ENCODE assay signal across 8 cellular contexts in the genomic region with DNA sequence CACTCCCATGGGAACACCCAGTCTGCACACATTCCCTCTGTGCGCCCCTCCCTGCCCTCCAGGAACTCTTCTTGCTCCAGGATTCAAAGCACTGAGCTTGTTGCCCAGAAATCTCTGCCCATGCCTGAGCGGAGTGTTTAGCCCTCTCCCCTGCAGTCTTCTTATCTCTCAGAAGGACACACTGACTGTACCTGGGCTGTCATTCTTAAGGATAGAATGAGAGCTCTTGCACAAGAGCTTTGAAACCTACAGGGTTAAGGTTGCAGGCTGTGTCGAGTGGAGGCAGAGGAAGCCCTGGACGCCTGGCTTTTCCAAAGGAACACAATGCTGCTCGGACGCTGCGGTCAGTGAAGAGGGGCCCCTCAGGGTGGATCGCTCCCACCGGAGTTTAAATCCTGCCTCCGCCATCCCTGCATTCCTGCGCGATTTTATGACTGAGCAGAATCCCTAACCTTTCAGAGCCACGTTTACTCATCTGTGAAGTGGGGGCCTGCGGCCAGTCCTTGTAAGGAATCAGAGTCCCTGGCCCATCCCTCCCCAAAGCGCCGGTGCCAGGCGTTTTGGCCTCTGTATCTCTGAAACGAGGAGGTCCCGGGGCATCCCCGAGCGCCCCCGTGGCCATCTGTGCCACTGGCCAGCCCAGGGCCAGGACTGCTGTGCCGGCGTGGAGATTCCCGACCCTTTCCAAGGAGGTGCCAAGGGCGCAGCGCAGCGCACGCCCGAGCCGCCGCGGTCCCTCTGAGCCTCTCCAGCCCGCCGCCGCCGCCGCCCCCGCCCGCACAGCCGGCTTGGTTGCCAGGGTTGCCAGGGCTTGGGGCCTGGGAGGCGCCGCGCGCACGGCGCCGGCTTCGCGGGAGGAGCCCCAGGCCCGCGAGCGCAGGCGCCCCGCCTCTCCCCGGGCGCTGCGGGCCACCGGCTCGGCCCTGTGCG. TPM values are rescaled to one million over a fixed set of nuclear protein-coding genes. Genes with fewer than 3 reads are reported as not detected.
DNase-seq lines count a peak whose midpoint lies in the region; ATAC-seq lines count a peak whose summit lies in the region.

No MANE protein-coding gene starts in this region.

- H3K27ac ChIP-seq in angular gyrus (ENCODE audit: low read depth, low read length), result peak overlapping the region; percentile 88
- H3K27ac ChIP-seq in subcutaneous abdominal adipose tissue (ENCODE audit: low read depth, low read length), result no peak overlapping the region

- peaks cover 0 to 12% (median 10%) of the 10 kb centered on the region in 5 donors for H3K27me3 ChIP-seq in subcutaneous abdominal adipose tissue (ENCODE audit: control insufficient read depth in 5 of 5, insufficient read depth in 4 of 5, low read length in 5 of 5)

- H3K9ac ChIP-seq in subcutaneous abdominal adipose tissue (ENCODE audit: low read length in 5 of 5), result peak overlapping the region in 1 of 5 donors; percentile 3

- H3K4me3 ChIP-seq in subcutaneous abdominal adipose tissue (ENCODE audit: low read depth in 1 of 5, low read length in 5 of 5), result peak overlapping the region; percentile 40 to 67 (median 54)

- no peak for ATAC-seq in GM21825 (IDR thresholded peaks at IDR 0.05; ENCODE audit: unreplicated experiment)
- ATAC-seq in left lobe of liver, result no peak
- ATAC-seq in HG03439 (IDR thresholded peaks at IDR 0.05; ENCODE audit: unreplicated experiment), result no peak

- DNase-seq in NCI-H2196 (lab: John Stamatoyannopoulos, UW; ENCODE audit: unreplicated experiment), result peak; percentile 23
- no peak for DNase-seq in NCI-H2196 treated with DMSO at 0.1 percent for 48 hours (lab: John Stamatoyannopoulos, UW; ENCODE audit: unreplicated experiment)
- peak; percentile 6 for DNase-seq in kidney tubule cell (ENCODE audit: low spot score)
- no peak for DNase-seq in left lobe of liver (ENCODE audit: low spot score)

- H3K9me3 ChIP-seq in subcutaneous abdominal adipose tissue (ENCODE audit: control insufficient read depth in 5 of 5, low read length in 5 of 5), result no peaks in the 10 kb centered on the region

- peaks cover 0 to 22% (median 14%) of the 10 kb centered on the region in 5 donors for H3K4me1 ChIP-seq in subcutaneous abdominal adipose tissue (ENCODE audit: control insufficient read depth in 5 of 5, insufficient read depth in 5 of 5, low read length in 5 of 5)

- H3K36me3 ChIP-seq in subcutaneous abdominal adipose tissue (ENCODE audit: control insufficient read depth in 5 of 5, insufficient read depth in 5 of 5, low read length in 5 of 5), result peaks cover 0 to 3% (median 0%) of the 10 kb centered on the region in 5 donors

RNA-seq across cellular contexts. Expression of a gene that starts 58.9 kb away (rescaled TPM):
- total RNA-seq in left lobe of liver, result 39.5 TPM

Comparison
In these comparisons a context has a peak if more than half of its experiments do, and no peak if none do; other contexts are left out.
1. DNase-seq: peak in NCI-H2196 (single experiment) and kidney tubule cell (single experiment); none in NCI-H2196 treated with DMSO at 0.1 percent for 48 hours (single experiment) and left lobe of liver (single experiment).